In genomic region chr9:86034863-86035734, GRCh38 we compare ENCODE assay signal across 8 cellular contexts.
A peak's percentile ranks its signal among the peaks of the same experiment; 100 is the strongest.
DNase-seq lines count a peak whose midpoint lies in the region; ATAC-seq, FAIRE-seq and TF ChIP-seq lines count a peak whose summit lies in the region.

No MANE protein-coding gene starts in this region.

- no peak overlapping the region for H3K9ac ChIP-seq in colonic mucosa (ENCODE audit: low read depth in 2 of 2, low read length in 2 of 2)

- H3K27ac ChIP-seq in colonic mucosa, result no peak overlapping the region

- FAIRE-seq in GM19239 (lab: Jason Lieb, UNC), result peak; percentile 14

- DNase-seq in AML-193 (lab: John Stamatoyannopoulos, UW) (peak; percentile 23 to 26), GM19239 (ENCODE audit: insufficient read length, low spot score) (no peak), NCI-H460 (ENCODE audit: extremely low read depth, low read depth) (peak; percentile 36), colonic mucosa (peak; percentile 50), retina (peak; percentile 20)

- peak; percentile 45 for TF ChIP-seq CTCF in colonic mucosa (IDR thresholded peaks at IDR 0.05)

- H3K9me3 ChIP-seq in colonic mucosa, result no peaks in the 10 kb centered on the region

- ATAC-seq in HG02759 (IDR thresholded peaks at IDR 0.05; ENCODE audit: unreplicated experiment), result no peak
- no peak for ATAC-seq in GM19397 (IDR thresholded peaks at IDR 0.05; ENCODE audit: unreplicated experiment)
- no peak for ATAC-seq in GM19023 (IDR thresholded peaks at IDR 0.05; ENCODE audit: unreplicated experiment)

- no peaks in the 10 kb centered on the region for H3K27me3 ChIP-seq in colonic mucosa

- no peak overlapping the region for H3K4me3 ChIP-seq in colonic mucosa

- H3K36me3 ChIP-seq in colonic mucosa, result peaks cover 11% of the 10 kb centered on the region

- no peaks in the 10 kb centered on the region for H3K4me1 ChIP-seq in colonic mucosa

- intact Hi-C loops in colonic mucosa (cut with DNase I), result no loop called here
